8 cellular contexts compared by ENCODE assay signal in genomic region chr2:113603467-113604084, GRCh38. TPM values are rescaled to one million over a fixed set of nuclear protein-coding genes. Genes with fewer than 3 reads are reported as not detected.
DNase-seq lines count a peak whose midpoint lies in the region; ATAC-seq and TF ChIP-seq lines count a peak whose summit lies in the region.
"Not testable (repeated sequence)": the region's sequence is repeated elsewhere in the genome, so short reads cannot be mapped to it uniquely, and the experiment has no call there.

No MANE protein-coding gene starts in this region.

- ATAC-seq in GM18505 (IDR thresholded peaks at IDR 0.05; ENCODE audit: unreplicated experiment) (peak; percentile 80), HG02759 (IDR thresholded peaks at IDR 0.05; ENCODE audit: unreplicated experiment) (peak; percentile 98), upper lobe of right lung (peak; percentile 94)

- not testable (repeated sequence) for H3K36me3 ChIP-seq in skeletal muscle satellite cell (ENCODE audit: insufficient read depth, low read length); upper lobe of right lung

- peak overlapping the region; percentile 92 for H3K27ac ChIP-seq in layer of hippocampus (ENCODE audit: low read depth, low read length)
- peak overlapping the region; percentile 81 for H3K27ac ChIP-seq in upper lobe of right lung

- peak; percentile 54 for TF ChIP-seq POLR2A in GM18505 (IDR thresholded peaks at IDR 0.05; ENCODE audit: borderline replicate concordance, extremely low read depth, insufficient read depth, insufficient read length)

- TF ChIP-seq CTCF in upper lobe of right lung (IDR thresholded peaks at IDR 0.05), result not testable (repeated sequence)

- H3K9me3 ChIP-seq in skeletal muscle satellite cell (replicated peaks; ENCODE audit: low read length); upper lobe of right lung: not testable (repeated sequence)

- H3K9ac ChIP-seq in skeletal muscle satellite cell (ENCODE audit: low read depth, low read length), result peak overlapping the region; percentile 77

- intact Hi-C loops in upper lobe of right lung (cut with DNase I), result not testable (repeated sequence)

- not testable (repeated sequence) for H3K27me3 ChIP-seq in layer of hippocampus (ENCODE audit: control insufficient read depth, insufficient read depth, low read length); skeletal muscle satellite cell (ENCODE audit: control insufficient read depth, insufficient read depth, low read length); upper lobe of right lung

- DNase-seq in NCI-H460 (ENCODE audit: extremely low read depth, low read depth) (peak; percentile 83), activated T-cell treated with anti-CD3 and anti-CD28 coated beads for 24 hours (ENCODE audit: low read depth) (peak; percentile 82), upper lobe of right lung (peak; percentile 93)
- DNase-seq in effector CD4-positive, alpha-beta T cell, result peak; percentile 83

- H3K4me1 ChIP-seq in skeletal muscle satellite cell (ENCODE audit: control insufficient read depth, insufficient read depth, low read length); upper lobe of right lung: not testable (repeated sequence)

- peak overlapping the region; percentile 82 for H3K4me3 ChIP-seq in skeletal muscle satellite cell (ENCODE audit: low read length)
- peak overlapping the region; percentile 50 for H3K4me3 ChIP-seq in upper lobe of right lung

- peak overlapping the region; percentile 88 for H3K4me2 ChIP-seq in skeletal muscle satellite cell (ENCODE audit: low read length)

RNA-seq across cellular contexts. Expression of gene RABL2A, which starts 23.5 kb away (rescaled TPM):
- total RNA-seq in NCI-H460 (2014; rRNA removed; shearing (Covaris generic)), result 7.5 and 8.8 TPM in 2 replicates
- polyA plus RNA-seq in NCI-H460 (2014; cell fraction: nucleus; rRNA removed), result 13.6 and 27.8 TPM in 2 replicates
- total RNA-seq in skeletal muscle satellite cell (2012; rRNA removed), result 4.4 and 9.4 TPM in 2 replicates
- total RNA-seq in upper lobe of right lung, result 16.9 TPM

Comparison
In these comparisons a context has a peak if more than half of its experiments do, and no peak if none do; other contexts are left out.
1. Peak in every context shown above with its lines: DNase-seq, ATAC-seq, H3K4me3 ChIP-seq and H3K27ac ChIP-seq.